1 cellular context compared by ENCODE assay signal in the genomic region with DNA sequence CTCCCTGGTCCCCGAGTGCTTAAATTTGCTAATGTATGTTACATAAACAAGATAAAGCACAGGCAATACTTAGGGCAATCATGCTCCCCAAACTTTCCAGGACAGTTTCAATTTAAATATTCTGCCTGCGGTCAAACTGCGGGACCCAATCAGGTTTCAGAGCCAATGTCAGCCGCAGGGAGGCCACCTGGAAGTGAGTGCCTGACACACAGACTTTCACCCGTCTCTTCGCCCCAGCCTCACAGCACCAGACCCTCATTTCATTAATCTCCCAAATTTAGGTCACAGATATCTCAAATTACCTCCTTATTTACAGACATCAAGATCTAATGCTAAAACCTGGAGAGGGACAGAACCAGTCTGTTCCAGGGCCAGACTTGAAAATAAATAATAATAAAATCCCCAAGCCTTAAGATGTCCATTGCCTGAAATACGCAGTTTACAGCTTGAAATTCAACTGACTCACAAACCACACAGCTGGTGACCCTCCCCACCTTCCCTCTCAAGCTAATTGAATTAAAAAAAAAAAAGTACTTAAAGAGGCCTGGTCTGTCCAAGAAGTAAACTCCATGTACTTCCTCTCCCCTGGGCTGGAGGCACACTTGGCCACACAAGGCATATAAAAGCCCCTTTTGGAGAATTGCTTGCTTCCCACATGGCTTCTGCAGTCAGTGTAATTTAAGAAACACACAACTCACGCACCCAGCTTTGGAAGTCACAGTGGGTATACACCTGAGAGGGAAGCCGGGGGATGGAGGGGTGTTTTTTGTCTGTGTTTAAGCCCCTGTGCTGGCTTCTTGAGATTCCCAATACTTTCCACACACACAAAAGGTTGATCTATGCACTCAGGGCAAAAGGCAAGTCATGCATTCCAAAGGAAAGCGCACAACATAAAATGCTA.
TF ChIP-seq lines count a peak whose summit lies in the region.

No MANE protein-coding gene starts in this region.

TF ChIP-seq in PFSK-1, 5 proteins besides CTCF, POLR2A, EP300 and RAD21 (continued from another document):
- TF ChIP-seq, protein P1, sequence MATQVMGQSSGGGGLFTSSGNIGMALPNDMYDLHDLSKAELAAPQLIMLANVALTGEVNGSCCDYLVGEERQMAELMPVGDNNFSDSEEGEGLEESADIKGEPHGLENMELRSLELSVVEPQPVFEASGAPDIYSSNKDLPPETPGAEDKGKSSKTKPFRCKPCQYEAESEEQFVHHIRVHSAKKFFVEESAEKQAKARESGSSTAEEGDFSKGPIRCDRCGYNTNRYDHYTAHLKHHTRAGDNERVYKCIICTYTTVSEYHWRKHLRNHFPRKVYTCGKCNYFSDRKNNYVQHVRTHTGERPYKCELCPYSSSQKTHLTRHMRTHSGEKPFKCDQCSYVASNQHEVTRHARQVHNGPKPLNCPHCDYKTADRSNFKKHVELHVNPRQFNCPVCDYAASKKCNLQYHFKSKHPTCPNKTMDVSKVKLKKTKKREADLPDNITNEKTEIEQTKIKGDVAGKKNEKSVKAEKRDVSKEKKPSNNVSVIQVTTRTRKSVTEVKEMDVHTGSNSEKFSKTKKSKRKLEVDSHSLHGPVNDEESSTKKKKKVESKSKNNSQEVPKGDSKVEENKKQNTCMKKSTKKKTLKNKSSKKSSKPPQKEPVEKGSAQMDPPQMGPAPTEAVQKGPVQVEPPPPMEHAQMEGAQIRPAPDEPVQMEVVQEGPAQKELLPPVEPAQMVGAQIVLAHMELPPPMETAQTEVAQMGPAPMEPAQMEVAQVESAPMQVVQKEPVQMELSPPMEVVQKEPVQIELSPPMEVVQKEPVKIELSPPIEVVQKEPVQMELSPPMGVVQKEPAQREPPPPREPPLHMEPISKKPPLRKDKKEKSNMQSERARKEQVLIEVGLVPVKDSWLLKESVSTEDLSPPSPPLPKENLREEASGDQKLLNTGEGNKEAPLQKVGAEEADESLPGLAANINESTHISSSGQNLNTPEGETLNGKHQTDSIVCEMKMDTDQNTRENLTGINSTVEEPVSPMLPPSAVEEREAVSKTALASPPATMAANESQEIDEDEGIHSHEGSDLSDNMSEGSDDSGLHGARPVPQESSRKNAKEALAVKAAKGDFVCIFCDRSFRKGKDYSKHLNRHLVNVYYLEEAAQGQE (IDR thresholded peaks at IDR 0.05; ENCODE audit: insufficient read depth in 1 of 2, low read depth in 2 of 2, low read length in 2 of 2), result peak in 1 of 2 experiments; percentile 27; a peak in 1 of 4 replicates
- TF ChIP-seq FOXP2 (optimal IDR thresholded peaks at IDR 0.05; ENCODE audit: borderline replicate concordance, extremely low read depth, extremely low read length, insufficient read depth) (no peak), POLR2AphosphoS5 (IDR thresholded peaks at IDR 0.05; ENCODE audit: low read depth, low read length) (no peak)
